In the genomic region with DNA sequence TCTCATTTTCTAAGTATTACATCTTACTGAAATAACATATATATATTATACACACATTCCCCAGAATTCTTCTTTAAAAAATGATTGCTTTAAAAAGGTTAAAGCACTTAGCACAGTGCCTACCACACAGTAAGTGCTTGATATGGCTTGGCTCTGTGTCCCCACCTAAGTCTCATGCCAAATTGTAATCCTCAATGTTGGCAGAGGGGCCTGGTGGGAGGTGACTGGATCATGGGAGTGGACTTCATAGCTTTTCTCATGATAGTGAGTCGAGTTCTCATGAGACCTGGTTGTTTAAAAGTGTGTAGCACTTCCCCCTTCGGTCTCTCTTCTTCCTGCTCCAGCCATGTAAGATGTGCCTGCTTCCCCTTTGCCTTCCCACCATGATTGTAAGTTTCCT, we compare ENCODE assay signal across 18 cellular contexts. TPM values are rescaled to one million over a fixed set of nuclear protein-coding genes. Genes with fewer than 3 reads are reported as not detected.
"Had no signal": no experiment of that assay in that cellular context is flagged by ENCODE, and none has a peak within 500 bp of the region (broad histone marks: within the 10 kb centered on the region; RNA-seq: fewer than 3 reads in every experiment).

No MANE protein-coding gene starts in this region.

- H3K27me3 ChIP-seq: body of pancreas, pancreas had no signal

- H3K4me1 ChIP-seq: foreskin keratinocyte, pancreas had no signal

- DNase-seq: activated CD4-positive, alpha-beta T cell treated with anti-CD3 and anti-CD28 coated beads, Interleukin-2, amount 10 ng/mL, durations not matched to agents 7 days and 5 days; activated CD4-positive, CD25-positive, alpha-beta regulatory T cell; activated naive CD4-positive, alpha-beta T cell treated with anti-CD3 and anti-CD28 coated beads, Interleukin-2, amount 50 U/mL, for 16 hours; activated T-cell treated with anti-CD3 and anti-CD28 coated beads for 4 hours; body of pancreas; cerebellar nuclear complex; foreskin keratinocyte; kidney; pancreas; substantia nigra; trophoblast cell had no signal

- H3K9me3 ChIP-seq: body of pancreas, pancreas had no signal

- H3K4me3 ChIP-seq: body of pancreas, pancreas, SK-N-MC had no signal

- H3K36me3 ChIP-seq: pancreas had no signal

- H3K27ac ChIP-seq: body of pancreas, foreskin keratinocyte, pancreas, SK-N-MC had no signal

- ATAC-seq: body of pancreas; esophagus mucosa; foreskin keratinocyte; pancreas; stimulated activated memory B cell treated with anti-CD40 and anti-IgM and Interleukin-4, amounts not matched to agents 10 μg/mL and 1 μg/mL and 100 μg/mL, for 72 hours had no signal

RNA-seq across cellular contexts. Expression of gene CRYAB, which starts 6.2 kb away (rescaled TPM):
- total RNA-seq: activated CD4-positive, alpha-beta T cell treated with anti-CD3 and anti-CD28 coated beads, Interleukin-2, amount 10 ng/mL, durations not matched to agents 7 days and 5 days; activated CD8-positive, alpha-beta memory T cell treated with anti-CD3 and anti-CD28 coated beads for 36 hours; activated T-helper 2 cell treated with anti-CD3 and anti-CD28 coated beads, Interferon-gamma antibody, Interleukin-2, Interleukin-4, amounts not matched to agents 10 μg/mL and 5 μg/mL and 100 μg/mL, durations not matched to agents 14 hours and 24 hours and 36 hours had no signal

RNA-seq across cellular contexts. Expression of gene HSPB2, which starts 7.1 kb away (rescaled TPM):
- total RNA-seq: activated CD4-positive, alpha-beta T cell treated with anti-CD3 and anti-CD28 coated beads, Interleukin-2, amount 10 ng/mL, durations not matched to agents 7 days and 5 days; activated CD8-positive, alpha-beta memory T cell treated with anti-CD3 and anti-CD28 coated beads for 36 hours; activated T-helper 2 cell treated with anti-CD3 and anti-CD28 coated beads, Interferon-gamma antibody, Interleukin-2, Interleukin-4, amounts not matched to agents 10 μg/mL and 5 μg/mL and 100 μg/mL, durations not matched to agents 14 hours and 24 hours and 36 hours; body of pancreas; dermis microvascular lymphatic vessel endothelial cell; foreskin keratinocyte; T-helper 1 cell treated with Interleukin-12 subunit alpha and Interleukin-12 subunit beta and Interleukin-4 antibody, amounts not matched to agents 30 ng/mL and 1 ng/mL, for 36 hours had no signal

RNA-seq across cellular contexts. Expression of gene C11orf52, which starts 13.3 kb away (rescaled TPM):
- total RNA-seq: activated CD8-positive, alpha-beta memory T cell treated with anti-CD3 and anti-CD28 coated beads for 36 hours; activated T-helper 2 cell treated with anti-CD3 and anti-CD28 coated beads, Interferon-gamma antibody, Interleukin-2, Interleukin-4, amounts not matched to agents 10 μg/mL and 5 μg/mL and 100 μg/mL, durations not matched to agents 14 hours and 24 hours and 36 hours; T-helper 1 cell treated with Interleukin-12 subunit alpha and Interleukin-12 subunit beta and Interleukin-4 antibody, amounts not matched to agents 30 ng/mL and 1 ng/mL, for 36 hours had no signal
